ENCODE assay signal across 13 cellular contexts in the genomic region with DNA sequence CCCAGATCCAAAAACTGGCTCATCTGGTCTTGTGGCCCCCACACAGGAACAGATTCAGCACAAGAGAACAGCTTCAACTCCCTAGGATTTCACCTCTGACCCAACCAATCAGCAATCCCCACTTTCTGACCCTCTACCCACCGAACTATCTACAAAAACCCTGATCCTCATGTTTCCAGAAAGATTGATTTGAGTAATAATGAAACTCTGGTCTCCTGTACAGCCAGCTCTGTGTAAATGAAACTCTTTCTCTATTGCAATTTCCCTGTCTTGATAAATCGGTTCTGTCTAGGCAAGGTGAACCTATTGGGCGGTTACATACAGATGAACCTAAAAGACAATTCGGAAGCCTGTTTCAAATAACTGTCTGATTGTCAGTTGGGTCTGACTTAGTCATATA.
DNase-seq lines count a peak whose midpoint lies in the region; ATAC-seq, FAIRE-seq and TF ChIP-seq lines count a peak whose summit lies in the region.
"Had no signal": no experiment of that assay in that cellular context is flagged by ENCODE, and none has a peak within 500 bp of the region (broad histone marks: within the 10 kb centered on the region; RNA-seq: fewer than 3 reads in every experiment).

No MANE protein-coding gene starts in this region.

- H3K4me2 ChIP-seq in H1 (ENCODE audit: insufficient read depth in 1 of 2, low read depth in 2 of 2, low read length in 2 of 2), result peak overlapping the region; percentile 53 to 59

- no peak overlapping the region for H3K14ac ChIP-seq in H1 (ENCODE audit: insufficient read length)

- no peak overlapping the region for H3K23ac ChIP-seq in H1 (ENCODE audit: insufficient read length)

- H3K27me3 ChIP-seq in H1 (replicated peaks in 1 of 4; ENCODE audit: control insufficient read depth in 3 of 4, extremely low read depth in 1 of 4, insufficient read depth in 3 of 4, low read length in 3 of 4), result no peaks in the 10 kb centered on the region
- H3K27me3 ChIP-seq in right cardiac atrium (ENCODE audit: control insufficient read depth, insufficient read depth), result no peaks in the 10 kb centered on the region
- H3K27me3 ChIP-seq: right atrium auricular region had no signal

- H2AFZ ChIP-seq in H1 (ENCODE audit: low read length), result no peak overlapping the region

- FAIRE-seq in H1 (lab: Jason Lieb, UNC), result no peak

- H4K91ac ChIP-seq in H1 (replicated peaks; ENCODE audit: insufficient read length, low read length), result peak overlapping the region; percentile 82

- no peaks in the 10 kb centered on the region for H3K36me3 ChIP-seq in H1 (ENCODE audit: control insufficient read depth in 2 of 4, insufficient read depth in 4 of 4, low read length in 3 of 4)
- H3K36me3 ChIP-seq: right atrium auricular region had no signal

- peak overlapping the region; percentile 10; the same call in 1 of the 2 replicates for H3K18ac ChIP-seq in H1 (ENCODE audit: extremely low read depth, low read length)

- DNase-seq in H1 (ENCODE audit: low read depth in 1 of 2, low spot score in 2 of 2) (no peak), D341Med (ENCODE audit: low spot score) (no peak), kidney glomerular epithelial cell (lab: John Stamatoyannopoulos, UW) (no peak), OCI-M2 (lab: John Stamatoyannopoulos, UW; ENCODE audit: unreplicated experiment) (no peak), right cardiac atrium (no peak)
- DNase-seq: activated CD4-positive, CD25-positive, alpha-beta regulatory T cell treated with anti-CD3 and anti-CD28 coated beads, Interleukin-2, amount 50 U/mL, for 72 hours; hypothalamus; NCI-H524 treated with DMSO at 0.1 percent for 48 hours had no signal

- intact Hi-C loops in right cardiac atrium (cut with DNase I), result no loop called here

- WGBS in H1 (ENCODE audit: extremely low coverage in 1 of 2, insufficient coverage in 1 of 2, insufficient read length in 1 of 2, insufficient replicate concordance in 2 of 2, low coverage in 1 of 2, low lambda C conversion rate in 2 of 2, missing lambda C conversion rate in 1 of 2), 2 experiments, result 32% methylated on average over 4 of the region's 4 CpGs; no CpG with 5 or more reads in 1 of the 2 experiments
- WGBS in right cardiac atrium, result 66% methylated on average over 4 of the region's 4 CpGs

- H3K56ac ChIP-seq in H1 (replicated peaks; ENCODE audit: insufficient read length, low read depth, low read length), result no peak overlapping the region

- H2AK5ac ChIP-seq in H1 (ENCODE audit: low read depth, low read length), result no peak overlapping the region

- peak overlapping the region; percentile 92 for H2BK12ac ChIP-seq in H1 (ENCODE audit: low read depth, low read length)

- peak overlapping the region; percentile 89 for H2BK5ac ChIP-seq in H1 (ENCODE audit: low read depth, low read length)

- TF ChIP-seq RAD21 in H1 (IDR thresholded peaks at IDR 0.05 in 1 of 2, conservative IDR thresholded peaks at IDR 0.05 in 1 of 2; ENCODE audit: low read depth in 2 of 2, low read length in 2 of 2), result no peak

- no peaks in the 10 kb centered on the region; a peak in 1 of 4 replicates for H3K9me3 ChIP-seq in H1 (ENCODE audit: insufficient read depth in 2 of 2, low read depth in 1 of 2, low read length in 1 of 2)
- no peaks in the 10 kb centered on the region for H3K9me3 ChIP-seq in right cardiac atrium (ENCODE audit: control insufficient read depth, low read length)
- H3K9me3 ChIP-seq: right atrium auricular region had no signal

- CTCF ChIA-PET in H1 (lab: Charles Lee; ENCODE audit: partially characterized antibody), result interaction anchor here (1.1 kb wide), 1 partner anchor 58 kb away, joined by 3 read pairs; no protein-coding TSS in a partner anchor

- no peak overlapping the region for H2BK15ac ChIP-seq in H1 (ENCODE audit: low read length)

- H3K4ac ChIP-seq in H1 (replicated peaks; ENCODE audit: insufficient read length, low read depth, low read length), result no peak overlapping the region

- H4K8ac ChIP-seq in H1 (ENCODE audit: extremely low read depth, insufficient read depth, low read length), result no peak overlapping the region

- no peaks in the 10 kb centered on the region for H3K79me2 ChIP-seq in H1 (ENCODE audit: control insufficient read depth in 1 of 2, insufficient read depth in 2 of 2, low read length in 2 of 2)

- H3K27ac ChIP-seq in H1 (ENCODE audit: low read depth, low read length) (peak overlapping the region; percentile 55; the same call in 1 of the 2 replicates), right cardiac atrium (ENCODE audit: low read length) (no peak overlapping the region)
- H3K27ac ChIP-seq: right atrium auricular region, SK-N-MC had no signal

- peaks cover 0 to 17% (median 11%) of the 10 kb centered on the region in 4 experiments; a peak in 4 of 7 replicates for H3K4me1 ChIP-seq in H1 (replicated peaks in 1 of 4; ENCODE audit: control insufficient read depth in 3 of 4, insufficient read depth in 4 of 4, low read length in 3 of 4)
- no peaks in the 10 kb centered on the region for H3K4me1 ChIP-seq in right cardiac atrium (ENCODE audit: control insufficient read depth, insufficient read depth, low read length)
- H3K4me1 ChIP-seq: right atrium auricular region had no signal

- no peak for TF ChIP-seq EP300 in H1 (IDR thresholded peaks at IDR 0.05; ENCODE audit: borderline replicate concordance in 1 of 2, low read depth in 2 of 2, low read length in 2 of 2)

- H3K23me2 ChIP-seq in H1 (ENCODE audit: low read depth, low read length), result no peaks in the 10 kb centered on the region

- H3K79me1 ChIP-seq in H1 (ENCODE audit: low read depth, low read length), result no peaks in the 10 kb centered on the region

- peak overlapping the region in 1 of 4 experiments; percentile 54; a peak in 3 of 8 replicates for H3K4me3 ChIP-seq in H1 (ENCODE audit: extremely low read depth in 1 of 4, insufficient read depth in 2 of 4, low read depth in 3 of 4, low read length in 4 of 4)
- H3K4me3 ChIP-seq in right cardiac atrium (ENCODE audit: low read length), result no peak overlapping the region
- H3K4me3 ChIP-seq: right atrium auricular region, SK-N-MC had no signal

- no peak for TF ChIP-seq CTCF in H1 (IDR thresholded peaks at IDR 0.05; ENCODE audit: control extremely low read depth in 1 of 3, insufficient read depth in 1 of 3, low read depth in 1 of 3, low read length in 3 of 3)

- no peak overlapping the region for H3K9ac ChIP-seq in H1 (replicated peaks in 1 of 4; ENCODE audit: extremely low read depth in 1 of 4, low read depth in 3 of 4, low read length in 3 of 4)

- peak overlapping the region; percentile 76 for H2BK20ac ChIP-seq in H1 (ENCODE audit: low read length)

- peak overlapping the region; percentile 92 for H2BK120ac ChIP-seq in H1 (replicated peaks; ENCODE audit: low read depth, low read length)

- peak overlapping the region; percentile 10 for H4K5ac ChIP-seq in H1 (ENCODE audit: insufficient read length, low read depth, low read length)

- no peaks in the 10 kb centered on the region for H4K20me1 ChIP-seq in H1 (replicated peaks in 1 of 2; ENCODE audit: control insufficient read depth in 1 of 2, insufficient read depth in 2 of 2, low read length in 2 of 2)

- POLR2A ChIA-PET in H1 (lab: Charles Lee; ENCODE audit: partially characterized antibody), result interaction anchor here (1.2 to 1.8 kb wide), 2 partner anchors 15 to 28 kb away, joined by 5 to 6 read pairs; no protein-coding TSS in a partner anchor

- TF ChIP-seq POLR2A in GM18505 (IDR thresholded peaks at IDR 0.05; ENCODE audit: borderline replicate concordance, extremely low read depth, insufficient read depth, insufficient read length) (no peak), H1 (IDR thresholded peaks at IDR 0.05; ENCODE audit: control extremely low read depth in 1 of 2, low read depth in 2 of 2, low read length in 2 of 2) (no peak)

- ATAC-seq in GM18505 (IDR thresholded peaks at IDR 0.05; ENCODE audit: unreplicated experiment), result peak; percentile 38
- peak; percentile 24 for ATAC-seq in GM21717 (IDR thresholded peaks at IDR 0.05; ENCODE audit: unreplicated experiment)
- ATAC-seq in HG03432 (IDR thresholded peaks at IDR 0.05; ENCODE audit: unreplicated experiment), result peak; percentile 37
- ATAC-seq in right cardiac atrium, result no peak

TF ChIP-seq in H1, 55 proteins besides CTCF, POLR2A, EP300 and RAD21:
- TF ChIP-seq EZH2 (IDR thresholded peaks at IDR 0.05; ENCODE audit: low read depth, low read length, severe bottlenecking) (no peak), CBX5 (IDR thresholded peaks at IDR 0.05; ENCODE audit: low read depth, low read length) (no peak), POU5F1 (IDR thresholded peaks at IDR 0.05; ENCODE audit: low read depth, low read length) (no peak), TEAD4 (IDR thresholded peaks at IDR 0.05; ENCODE audit: low read depth, low read length) (no peak)

Comparison
In these comparisons a context has a peak if more than half of its experiments do, and no peak if none do; other contexts are left out.
1. ATAC-seq: peak in GM18505 (single experiment), GM21717 (single experiment) and HG03432 (single experiment); none in right cardiac atrium (0 of 2).